ENCODE assay signal across 9 cellular contexts in the genomic region with DNA sequence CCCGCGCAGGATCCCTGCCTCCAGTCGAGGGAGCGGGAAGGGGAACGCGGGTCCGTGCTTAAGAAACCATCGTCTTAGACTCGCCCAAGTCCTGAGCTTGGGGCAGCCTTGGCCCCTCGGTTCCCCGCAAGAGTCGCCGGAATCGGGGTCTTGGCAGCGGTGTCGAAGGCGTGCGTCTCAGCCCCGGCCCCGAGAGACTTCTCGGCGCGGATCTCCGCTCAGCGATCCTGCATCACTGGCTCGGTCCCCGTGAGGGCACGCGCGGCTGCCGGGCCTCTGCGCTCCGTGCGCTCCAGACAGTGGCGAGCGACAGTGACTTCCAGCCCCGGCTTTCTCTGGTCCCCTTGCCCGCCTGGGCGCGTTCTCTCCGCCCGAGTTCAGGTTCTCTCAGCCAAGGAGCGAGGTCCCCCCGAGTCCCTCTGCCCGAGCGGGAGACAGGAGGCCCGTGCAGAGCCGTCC. TPM values are rescaled to one million over a fixed set of nuclear protein-coding genes. Genes with fewer than 3 reads are reported as not detected.
DNase-seq lines count a peak whose midpoint lies in the region; ATAC-seq and TF ChIP-seq lines count a peak whose summit lies in the region.
"Had no signal": no experiment of that assay in that cellular context is flagged by ENCODE, and none has a peak within 500 bp of the region (broad histone marks: within the 10 kb centered on the region; RNA-seq: fewer than 3 reads in every experiment).

No MANE protein-coding gene starts in this region.

- H3K4me1 ChIP-seq in liver (ENCODE audit: control insufficient read depth in 4 of 4, insufficient read depth in 4 of 4, low read length in 3 of 4) = peaks cover 14 to 19% (median 17%) of the 10 kb centered on the region in 4 donors
- H3K4me1 ChIP-seq in testis = no peaks in the 10 kb centered on the region

- ATAC-seq in HG03159 (IDR thresholded peaks at IDR 0.05; ENCODE audit: unreplicated experiment) = no peak
- no peak for ATAC-seq in GM19397 (IDR thresholded peaks at IDR 0.05; ENCODE audit: unreplicated experiment)

- H3K9me3 ChIP-seq in liver (ENCODE audit: control insufficient read depth in 4 of 4, low read length in 3 of 4) (no peaks in the 10 kb centered on the region), testis (no peaks in the 10 kb centered on the region)

- DNase-seq in NCI-H748 (lab: John Stamatoyannopoulos, UW; ENCODE audit: unreplicated experiment) (peak; percentile 44), NCI-H748 treated with DMSO at 0.1 percent for 48 hours (lab: John Stamatoyannopoulos, UW) (no peak), brain microvascular endothelial cell (no peak), testis (peak; percentile 28), NCI-H1436 (lab: John Stamatoyannopoulos, UW) (no peak)
- DNase-seq: activated CD4-positive, alpha-beta T cell treated with anti-CD3 and anti-CD28 coated beads for 4 hours had no signal

- intact Hi-C loops in testis (cut with DNase I; ENCODE audit: low total_unique reads) = no loop called here

- no peaks in the 10 kb centered on the region for H3K36me3 ChIP-seq in brain microvascular endothelial cell (replicated peaks)
- H3K36me3 ChIP-seq in liver (ENCODE audit: control insufficient read depth in 4 of 4, insufficient read depth in 3 of 4, low read depth in 1 of 4, low read length in 3 of 4) = no peaks in the 10 kb centered on the region
- no peaks in the 10 kb centered on the region for H3K36me3 ChIP-seq in testis (ENCODE audit: low read depth, missing control alignments)

- peak overlapping the region; percentile 64 for H3K27ac ChIP-seq in brain microvascular endothelial cell
- peak overlapping the region in 1 of 2 donors; percentile 64 for H3K27ac ChIP-seq in liver (ENCODE audit: low read depth in 1 of 2, low read length in 2 of 2)
- H3K27ac ChIP-seq in testis = peak overlapping the region; percentile 33 to 65

- no peak for TF ChIP-seq CTCF in brain microvascular endothelial cell (IDR thresholded peaks at IDR 0.05; ENCODE audit: low read depth, low read length, missing control alignments)
- TF ChIP-seq CTCF in liver (IDR thresholded peaks at IDR 0.05; ENCODE audit: low read depth, low read length, missing input control) = no peak
- no peak for TF ChIP-seq CTCF in testis (IDR thresholded peaks at IDR 0.05)

- H3K27me3 ChIP-seq in brain microvascular endothelial cell (replicated peaks) = no peaks in the 10 kb centered on the region
- H3K27me3 ChIP-seq in liver (ENCODE audit: control insufficient read depth in 4 of 4, insufficient read depth in 4 of 4, low read length in 3 of 4) = peaks cover 0 to 7% (median under 1%) of the 10 kb centered on the region in 4 donors
- H3K27me3 ChIP-seq in testis = no peaks in the 10 kb centered on the region

- in situ Hi-C loops in brain microvascular endothelial cell (cut with HindIII; ENCODE audit: low pct_ligation_motif_present, low sequenced_read_pairs) = no loop called here

- TF ChIP-seq RAD21 in liver (IDR thresholded peaks at IDR 0.05) = no peak

- H3K4me3 ChIP-seq in brain microvascular endothelial cell (ENCODE audit: low read depth, low read length) (peak overlapping the region; percentile 90), liver (ENCODE audit: low read depth in 1 of 3, low read length in 3 of 3) (peak overlapping the region; percentile 21 to 64 (median 58)), testis (peak overlapping the region; percentile 56 to 69)

- 2% methylated on average over 48 of the region's 48 CpGs for WGBS in liver
- 0 to 2% methylated on average over 9 to 43 of the region's 48 CpGs for WGBS in testis, 2 donors

- TF ChIP-seq POLR2A in testis (IDR thresholded peaks at IDR 0.05) = no peak

- peak overlapping the region in 1 of 2 donors; percentile 13 for H3K9ac ChIP-seq in liver (ENCODE audit: low read depth in 1 of 2, low read length in 2 of 2)

TF ChIP-seq in liver, 16 proteins besides CTCF, POLR2A, EP300 and RAD21:
- TF ChIP-seq, protein P1, sequence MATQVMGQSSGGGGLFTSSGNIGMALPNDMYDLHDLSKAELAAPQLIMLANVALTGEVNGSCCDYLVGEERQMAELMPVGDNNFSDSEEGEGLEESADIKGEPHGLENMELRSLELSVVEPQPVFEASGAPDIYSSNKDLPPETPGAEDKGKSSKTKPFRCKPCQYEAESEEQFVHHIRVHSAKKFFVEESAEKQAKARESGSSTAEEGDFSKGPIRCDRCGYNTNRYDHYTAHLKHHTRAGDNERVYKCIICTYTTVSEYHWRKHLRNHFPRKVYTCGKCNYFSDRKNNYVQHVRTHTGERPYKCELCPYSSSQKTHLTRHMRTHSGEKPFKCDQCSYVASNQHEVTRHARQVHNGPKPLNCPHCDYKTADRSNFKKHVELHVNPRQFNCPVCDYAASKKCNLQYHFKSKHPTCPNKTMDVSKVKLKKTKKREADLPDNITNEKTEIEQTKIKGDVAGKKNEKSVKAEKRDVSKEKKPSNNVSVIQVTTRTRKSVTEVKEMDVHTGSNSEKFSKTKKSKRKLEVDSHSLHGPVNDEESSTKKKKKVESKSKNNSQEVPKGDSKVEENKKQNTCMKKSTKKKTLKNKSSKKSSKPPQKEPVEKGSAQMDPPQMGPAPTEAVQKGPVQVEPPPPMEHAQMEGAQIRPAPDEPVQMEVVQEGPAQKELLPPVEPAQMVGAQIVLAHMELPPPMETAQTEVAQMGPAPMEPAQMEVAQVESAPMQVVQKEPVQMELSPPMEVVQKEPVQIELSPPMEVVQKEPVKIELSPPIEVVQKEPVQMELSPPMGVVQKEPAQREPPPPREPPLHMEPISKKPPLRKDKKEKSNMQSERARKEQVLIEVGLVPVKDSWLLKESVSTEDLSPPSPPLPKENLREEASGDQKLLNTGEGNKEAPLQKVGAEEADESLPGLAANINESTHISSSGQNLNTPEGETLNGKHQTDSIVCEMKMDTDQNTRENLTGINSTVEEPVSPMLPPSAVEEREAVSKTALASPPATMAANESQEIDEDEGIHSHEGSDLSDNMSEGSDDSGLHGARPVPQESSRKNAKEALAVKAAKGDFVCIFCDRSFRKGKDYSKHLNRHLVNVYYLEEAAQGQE (IDR thresholded peaks at IDR 0.05) = no peak
- TF ChIP-seq, protein P2, sequence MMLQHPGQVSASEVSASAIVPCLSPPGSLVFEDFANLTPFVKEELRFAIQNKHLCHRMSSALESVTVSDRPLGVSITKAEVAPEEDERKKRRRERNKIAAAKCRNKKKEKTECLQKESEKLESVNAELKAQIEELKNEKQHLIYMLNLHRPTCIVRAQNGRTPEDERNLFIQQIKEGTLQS (IDR thresholded peaks at IDR 0.05) = no peak
- TF ChIP-seq TAF1 (conservative IDR thresholded peaks at IDR 0.05) = no peak
TF ChIP-seq in liver: peak in this region for 0.

RNA-seq across cellular contexts. Expression of gene HS3ST3A1, which starts 0.4 kb away (rescaled TPM):
- 1 to 10 TPM; 2.1 to 6.5 TPM for total RNA-seq in liver
- 1 to 10 TPM in 1 of 2 donors, under 1 TPM in 1; 0.40 to 2.9 TPM for polyA plus RNA-seq in liver
- 1 to 10 TPM; 5.8 to 5.9 TPM for total RNA-seq in testis
- polyA plus RNA-seq in testis (ENCODE audit: insufficient read depth, low read depth, low replicate concordance) = 3.9 TPM

Comparison
In these comparisons a context has a peak if more than half of its experiments do, and no peak if none do; other contexts are left out.
1. DNase-seq: peak in NCI-H748 (single experiment) and testis (single experiment); none in NCI-H748 treated with DMSO at 0.1 percent for 48 hours (single experiment), brain microvascular endothelial cell (single experiment) and NCI-H1436 (single experiment).
2. Peak in every context shown above with its lines, with median percentiles within 50 percentile points of each other: H3K4me3 ChIP-seq.